ENCODE assay signal across 8 cellular contexts in the genomic region with DNA sequence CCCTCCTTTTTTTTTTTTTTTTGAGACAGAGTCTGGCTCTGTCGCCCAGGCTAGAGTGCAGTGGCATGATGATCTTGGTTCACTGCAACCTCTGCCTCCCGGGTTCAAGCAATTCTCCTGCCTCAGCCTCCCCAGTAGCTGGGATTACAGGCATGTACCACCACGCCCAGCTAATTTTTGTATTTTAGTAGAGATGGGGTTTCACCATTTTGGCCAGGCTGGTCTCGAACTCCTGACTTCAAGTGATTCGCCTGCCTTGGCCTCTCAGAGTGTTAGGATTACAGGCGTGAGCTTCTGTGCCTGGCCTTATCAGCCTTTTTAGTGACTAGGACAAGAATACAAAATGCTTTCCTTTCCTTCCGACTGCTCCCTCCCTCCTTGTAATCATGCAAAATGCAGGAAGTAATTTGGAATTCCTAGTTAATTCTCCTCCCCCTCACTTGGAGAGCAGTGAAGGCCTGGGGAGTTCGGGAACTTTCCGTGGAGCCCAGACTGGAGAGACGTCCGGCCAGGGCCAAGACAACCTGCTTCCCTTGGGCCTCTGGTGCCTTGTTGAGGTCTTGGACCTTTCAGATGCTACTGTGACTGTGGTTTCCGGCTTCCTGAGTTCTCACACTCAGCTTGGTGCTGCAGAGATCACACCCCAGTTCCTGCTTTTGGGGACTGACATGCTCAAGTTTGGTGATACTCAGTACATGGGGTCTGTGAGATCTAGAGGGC. TPM values are rescaled to one million over a fixed set of nuclear protein-coding genes. Genes with fewer than 3 reads are reported as not detected.
A peak's percentile ranks its signal among the peaks of the same experiment; 100 is the strongest.
DNase-seq lines count a peak whose midpoint lies in the region; ATAC-seq and TF ChIP-seq lines count a peak whose summit lies in the region.
"Not testable (repeated sequence)": the region's sequence is repeated elsewhere in the genome, so short reads cannot be mapped to it uniquely, and the experiment has no call there.

No MANE protein-coding gene starts in this region.

- CTCF ChIA-PET in naive thymus-derived CD4-positive, alpha-beta T cell (lab: Charles Lee) = interaction anchor here (0.5 to 6.3 kb wide), 4 partner anchors 9 to 186 kb away, joined by 3 to 58 read pairs (median 4); a partner anchor contains a TSS

- H3K4me1 ChIP-seq in DND-41 (ENCODE audit: insufficient read depth, low read length) = peaks cover 51% of the 10 kb centered on the region
- peaks cover 62 to 66% of the 10 kb centered on the region in 2 donors for H3K4me1 ChIP-seq in naive thymus-derived CD4-positive, alpha-beta T cell (ENCODE audit: control insufficient read depth in 2 of 2, insufficient read depth in 2 of 2, low read length in 2 of 2)

- H4K20me1 ChIP-seq in DND-41 (ENCODE audit: insufficient read depth, low read length) = not testable (repeated sequence)

- H3K9me3 Mint-ChIP-seq in activated naive CD4-positive, alpha-beta T cell treated with anti-CD3 and anti-CD28 coated beads, Interleukin-2, amount 50 U/mL, for 72 hours; naive thymus-derived CD4-positive, alpha-beta T cell: not testable (repeated sequence)

- H3K27ac Mint-ChIP-seq in activated naive CD4-positive, alpha-beta T cell treated with anti-CD3 and anti-CD28 coated beads, Interleukin-2, amount 50 U/mL, for 72 hours = peak overlapping the region; percentile 92 to 98
- H3K27ac Mint-ChIP-seq in naive thymus-derived CD4-positive, alpha-beta T cell = peak overlapping the region; percentile 95 to 100 (median 99)

- H3K9me3 ChIP-seq in DND-41 (ENCODE audit: insufficient read depth, low read length, severe bottlenecking); naive thymus-derived CD4-positive, alpha-beta T cell (ENCODE audit: control insufficient read depth in 2 of 3, low read length in 3 of 3): not testable (repeated sequence)

- peaks cover 13% of the 10 kb centered on the region for H3K79me2 ChIP-seq in DND-41 (ENCODE audit: insufficient read depth, low read length)

- DNase-seq in DND-41 (peak; percentile 91), HL-60 (ENCODE audit: low read depth in 1 of 2, low spot score in 1 of 2) (peak; percentile 59 to 91), T-helper 22 cell (ENCODE audit: low read depth) (peak; percentile 58), globus pallidus (ENCODE audit: low spot score) (peak; percentile 64)
- DNase-seq in activated naive CD4-positive, alpha-beta T cell treated with anti-CD3 and anti-CD28 coated beads, Interleukin-2, amount 50 U/mL, for 72 hours (ENCODE audit: low spot score in 2 of 2) = peak; percentile 42 to 68
- DNase-seq in naive thymus-derived CD4-positive, alpha-beta T cell = peak; percentile 36 to 79 (median 75)
- DNase-seq in stimulated activated CD8-positive, alpha-beta memory T cell treated with anti-CD3 and anti-CD28 coated beads, Interleukin-2, amount 100 ng/mL, for 1 hour (ENCODE audit: low read depth in 2 of 2) = peak; percentile 41 to 55

- ATAC-seq in DND-41 (ENCODE audit: insufficient read depth, low read depth) = peak; percentile 80
- ATAC-seq in GM21390 (IDR thresholded peaks at IDR 0.05; ENCODE audit: unreplicated experiment) = peak; percentile 53
- ATAC-seq in activated naive CD4-positive, alpha-beta T cell treated with anti-CD3 and anti-CD28 coated beads, Interleukin-2, amount 50 U/mL, for 72 hours = peak in 1 of 2 donors; percentile 20
- peak; percentile 33 for ATAC-seq in naive thymus-derived CD4-positive, alpha-beta T cell

- H3K4me3 ChIP-seq in DND-41 (ENCODE audit: low read depth in 1 of 2, low read length in 2 of 2) = peak overlapping the region in 1 of 2 experiments; percentile 48; a peak in 2 of 4 replicates
- H3K4me3 ChIP-seq in HL-60 (replicated peaks; ENCODE audit: insufficient read depth, low read length) = not testable (repeated sequence)
- peak overlapping the region; percentile 55 for H3K4me3 ChIP-seq in naive thymus-derived CD4-positive, alpha-beta T cell (ENCODE audit: low read length)

- intact Hi-C loops in naive thymus-derived CD4-positive, alpha-beta T cell (cut with micrococcal nuclease) = loop anchor here in 1 of 2 donors (2.0 kb wide), 1 partner anchor 225 kb away; a partner anchor contains a TSS

- H2AFZ ChIP-seq in DND-41 (ENCODE audit: low read depth, low read length) = peak overlapping the region; percentile 92

- TF ChIP-seq CTCF in DND-41 (IDR thresholded peaks at IDR 0.05; ENCODE audit: borderline replicate concordance, extremely low read depth, low read length, poor library complexity, severe bottlenecking); HL-60 (IDR thresholded peaks at IDR 0.05; ENCODE audit: insufficient read depth, low read length): not testable (repeated sequence)

- H3K27ac ChIP-seq in DND-41 (ENCODE audit: low read length) = peak overlapping the region; percentile 96
- H3K27ac ChIP-seq in HL-60 (replicated peaks) = peak overlapping the region; percentile 80
- peak overlapping the region; percentile 98 for H3K27ac ChIP-seq in naive thymus-derived CD4-positive, alpha-beta T cell (ENCODE audit: low read depth, low read length)

- H3K36me3 ChIP-seq in DND-41 (ENCODE audit: insufficient read depth, low read length); naive thymus-derived CD4-positive, alpha-beta T cell (ENCODE audit: control insufficient read depth in 2 of 3, insufficient read depth in 3 of 3, low read length in 3 of 3): not testable (repeated sequence)

- peak overlapping the region; percentile 68 for H3K4me2 ChIP-seq in DND-41 (ENCODE audit: insufficient read depth, low read length)

- H3K36me3 Mint-ChIP-seq in activated naive CD4-positive, alpha-beta T cell treated with anti-CD3 and anti-CD28 coated beads, Interleukin-2, amount 50 U/mL, for 72 hours = peaks cover 14% of the 10 kb centered on the region in 2 donors
- H3K36me3 Mint-ChIP-seq in naive thymus-derived CD4-positive, alpha-beta T cell = not testable (repeated sequence)

- POLR2A ChIA-PET in naive thymus-derived CD4-positive, alpha-beta T cell (lab: Charles Lee) = interaction anchor here (0.8 to 18.2 kb wide), 12 partner anchors 10 to 186 kb away, joined by 3 to 733 read pairs (median 4); a partner anchor contains a TSS

- peaks cover 34 to 65% (median 52%) of the 10 kb centered on the region in 7 donors for H3K4me1 Mint-ChIP-seq in naive thymus-derived CD4-positive, alpha-beta T cell

- H3K27me3 Mint-ChIP-seq in naive thymus-derived CD4-positive, alpha-beta T cell = not testable (repeated sequence)

- H3K27me3 ChIP-seq in DND-41 (ENCODE audit: insufficient read depth, low read length, poor library complexity); HL-60 (ENCODE audit: insufficient read depth, poor library complexity, severe bottlenecking); naive thymus-derived CD4-positive, alpha-beta T cell (ENCODE audit: control insufficient read depth in 2 of 2, insufficient read depth in 2 of 2, low read length in 2 of 2): not testable (repeated sequence)

- peak overlapping the region; percentile 55 for H3K9ac ChIP-seq in DND-41 (ENCODE audit: low read depth, low read length)

- peak overlapping the region; percentile 80 to 95 (median 91) for H3K4me3 Mint-ChIP-seq in naive thymus-derived CD4-positive, alpha-beta T cell

RNA-seq across cellular contexts. Expression of a gene that starts 4.0 kb away (rescaled TPM):
- total RNA-seq in activated naive CD4-positive, alpha-beta T cell treated with anti-CD3 and anti-CD28 coated beads, Interleukin-2, amount 50 U/mL, for 72 hours = 10 to 100 TPM; 58.5 to 71.4 TPM
- total RNA-seq in naive thymus-derived CD4-positive, alpha-beta T cell = 100 to 1,000 TPM in 2 of 5 experiments, 10 to 100 TPM in 3; 57.5 to 157 (median 78.0) TPM
- polyA plus RNA-seq in naive thymus-derived CD4-positive, alpha-beta T cell = 100 to 1,000 TPM in 1 of 2 donors, 10 to 100 TPM in 1; 99.9 to 138 TPM

RNA-seq across cellular contexts. Expression of a gene that starts 25.8 kb away (rescaled TPM):
- total RNA-seq in activated naive CD4-positive, alpha-beta T cell treated with anti-CD3 and anti-CD28 coated beads, Interleukin-2, amount 50 U/mL, for 72 hours = 100 to 1,000 TPM; 343 to 380 TPM
- total RNA-seq in naive thymus-derived CD4-positive, alpha-beta T cell = 1,000 to 10,000 TPM in 2 of 5 experiments, 100 to 1,000 TPM in 3; 372 to 1,041 (median 699) TPM
- polyA plus RNA-seq in naive thymus-derived CD4-positive, alpha-beta T cell = 100 to 1,000 TPM; 100 to 152 TPM
